16 cellular contexts compared by ENCODE assay signal in genomic region chr16:54462766-54463165, GRCh38.
DNase-seq lines count a peak whose midpoint lies in the region; FAIRE-seq and TF ChIP-seq lines count a peak whose summit lies in the region.
"Had no signal": no experiment of that assay in that cellular context is flagged by ENCODE, and none has a peak within 500 bp of the region (broad histone marks: within the 10 kb centered on the region; RNA-seq: fewer than 3 reads in every experiment).

No MANE protein-coding gene starts in this region.

- H4K20me1 ChIP-seq in astrocyte (ENCODE audit: insufficient read depth, low read length) (no peaks in the 10 kb centered on the region), osteoblast (ENCODE audit: insufficient read depth, low read length) (no peaks in the 10 kb centered on the region)
- H4K20me1 ChIP-seq: BLaER1 treated with 17β-estradiol and CSF1 and Interleukin-3, amounts not matched to agents 10 nM and 100 nM had no signal

- H3K9me3 ChIP-seq in astrocyte (ENCODE audit: insufficient read depth, low read depth, low read length) (no peaks in the 10 kb centered on the region), osteoblast (ENCODE audit: low read depth, low read length) (no peaks in the 10 kb centered on the region), BE2C (no peaks in the 10 kb centered on the region; the same call in 1 of the 2 replicates)

- no peak overlapping the region for H3K4me3 Mint-ChIP-seq in HFFc6
- no peak overlapping the region for H3K4me3 Mint-ChIP-seq in astrocyte (ENCODE audit: unreplicated experiment)
- H3K4me3 Mint-ChIP-seq: CD4-positive, alpha-beta T cell had no signal

- FAIRE-seq in astrocyte (lab: Jason Lieb, UNC): no peak
- FAIRE-seq: D721Med, G401.6 had no signal

- H3K4me3 ChIP-seq in ACC112 (ENCODE audit: low read depth, low read length) (no peak overlapping the region), astrocyte (ENCODE audit: insufficient read depth, low read depth, low read length) (no peak overlapping the region), osteoblast (ENCODE audit: insufficient read depth, low read length) (no peak overlapping the region), BE2C (ENCODE audit: low read depth, low read length) (no peak overlapping the region)
- H3K4me3 ChIP-seq: BLaER1 treated with 17β-estradiol and CSF1 and Interleukin-3, amounts not matched to agents 10 nM and 100 nM had no signal

- H3K27ac ChIP-seq in ACC112 (ENCODE audit: low read depth, low read length): peak overlapping the region; percentile 78
- peak overlapping the region; percentile 88 for H3K27ac ChIP-seq in astrocyte (ENCODE audit: low read depth, low read length)
- H3K27ac ChIP-seq in osteoblast (ENCODE audit: low read depth, low read length): peak overlapping the region; percentile 95
- H3K27ac ChIP-seq: BLaER1 treated with 17β-estradiol and CSF1 and Interleukin-3, amounts not matched to agents 10 nM and 100 nM had no signal

- H3K36me3 Mint-ChIP-seq in HFFc6 (ENCODE audit: low read depth) (peaks cover 25% of the 10 kb centered on the region), astrocyte (ENCODE audit: low read depth, unreplicated experiment) (no peaks in the 10 kb centered on the region)

- TF ChIP-seq CTCF in HFFc6 (IDR thresholded peaks at IDR 0.05) (no peak), astrocyte (IDR thresholded peaks at IDR 0.05; ENCODE audit: insufficient read depth, low read depth, low read length) (no peak), osteoblast (IDR thresholded peaks at IDR 0.05; ENCODE audit: extremely low read depth, low read depth, low read length) (no peak), BE2C (IDR thresholded peaks at IDR 0.05; ENCODE audit: low read depth, low read length) (no peak)

- H3K4me1 Mint-ChIP-seq in HFFc6 (ENCODE audit: low read depth): peaks cover 43% of the 10 kb centered on the region
- H3K4me1 Mint-ChIP-seq in astrocyte (ENCODE audit: low read depth, unreplicated experiment): peaks cover 6% of the 10 kb centered on the region

- peak overlapping the region; percentile 77; the same call in 1 of the 2 replicates for H3K27ac Mint-ChIP-seq in HFFc6
- no peak overlapping the region for H3K27ac Mint-ChIP-seq in astrocyte (ENCODE audit: unreplicated experiment)
- H3K27ac Mint-ChIP-seq: CD4-positive, alpha-beta T cell had no signal

- H3K79me2 ChIP-seq in ACC112 (ENCODE audit: control insufficient read depth, insufficient read depth, low read length, unreplicated experiment) (no peaks in the 10 kb centered on the region), astrocyte (ENCODE audit: insufficient read depth, low read length) (no peaks in the 10 kb centered on the region), osteoblast (ENCODE audit: insufficient read depth, low read length) (no peaks in the 10 kb centered on the region)

- H3K9me3 Mint-ChIP-seq in HFFc6 (peaks cover 23% of the 10 kb centered on the region), astrocyte (ENCODE audit: unreplicated experiment) (peaks cover 13% of the 10 kb centered on the region)

- H3K36me3 ChIP-seq in ACC112 (ENCODE audit: insufficient read depth, low read length) (no peaks in the 10 kb centered on the region), astrocyte (ENCODE audit: insufficient read depth, low read length) (no peaks in the 10 kb centered on the region), osteoblast (ENCODE audit: insufficient read depth, low read length) (no peaks in the 10 kb centered on the region), BE2C (no peaks in the 10 kb centered on the region)
- H3K36me3 ChIP-seq: BLaER1 treated with 17β-estradiol and CSF1 and Interleukin-3, amounts not matched to agents 10 nM and 100 nM had no signal

- H3K4me1 ChIP-seq in ACC112 (ENCODE audit: control insufficient read depth, insufficient read depth, low read length, unreplicated experiment) (peaks cover 14% of the 10 kb centered on the region), astrocyte (ENCODE audit: insufficient read depth, low read length) (peaks cover 16% of the 10 kb centered on the region), osteoblast (ENCODE audit: insufficient read depth, low read length) (peaks cover 38% of the 10 kb centered on the region), BE2C (no peaks in the 10 kb centered on the region)

- H3K27me3 Mint-ChIP-seq in HFFc6 (ENCODE audit: insufficient read depth): peaks cover 5% of the 10 kb centered on the region
- H3K27me3 Mint-ChIP-seq in astrocyte (ENCODE audit: low read depth, unreplicated experiment): peaks cover 5% of the 10 kb centered on the region

- peak overlapping the region; percentile 65 for H3K9ac ChIP-seq in astrocyte (ENCODE audit: low read length)
- H3K9ac ChIP-seq: BLaER1 treated with 17β-estradiol and CSF1 and Interleukin-3, amounts not matched to agents 10 nM and 100 nM had no signal

- no peaks in the 10 kb centered on the region for H3K27me3 ChIP-seq in ACC112 (ENCODE audit: insufficient read depth, low read length)
- H3K27me3 ChIP-seq in astrocyte (ENCODE audit: insufficient read depth, low read length): peaks cover 1% of the 10 kb centered on the region
- no peaks in the 10 kb centered on the region for H3K27me3 ChIP-seq in osteoblast (ENCODE audit: insufficient read depth, low read length)
- no peaks in the 10 kb centered on the region; the same call in 1 of the 2 replicates for H3K27me3 ChIP-seq in BE2C
- H3K27me3 ChIP-seq: BLaER1 treated with 17β-estradiol and CSF1 and Interleukin-3, amounts not matched to agents 10 nM and 100 nM had no signal

- DNase-seq in HFFc6 (no peak), astrocyte (ENCODE audit: low read depth) (no peak), osteoblast (ENCODE audit: insufficient read length, low spot score, missing footprints) (no peak), BE2C (no peak), NAMALWA (ENCODE audit: low spot score) (no peak), nucleus accumbens (lab: John Stamatoyannopoulos, UW) (no peak)
- DNase-seq: CD4-positive, alpha-beta T cell; NCI-H2029; NCI-H446 treated with DMSO at 0.1 percent for 48 hours; NCI-H526; NCI-H82; SHP77 treated with DMSO at 0.1 percent for 48 hours had no signal

- peak overlapping the region; percentile 43 for H3K4me2 ChIP-seq in astrocyte (ENCODE audit: low read length)
- H3K4me2 ChIP-seq in osteoblast (ENCODE audit: insufficient read depth, low read length): peak overlapping the region; percentile 8

- H2AFZ ChIP-seq in ACC112 (ENCODE audit: low read length, unreplicated experiment) (no peak overlapping the region), astrocyte (ENCODE audit: low read depth, low read length) (no peak overlapping the region), osteoblast (ENCODE audit: low read length) (peak overlapping the region; percentile 6)
